Comparison of ENCODE assay signal across 28 cellular contexts in the genomic region with DNA sequence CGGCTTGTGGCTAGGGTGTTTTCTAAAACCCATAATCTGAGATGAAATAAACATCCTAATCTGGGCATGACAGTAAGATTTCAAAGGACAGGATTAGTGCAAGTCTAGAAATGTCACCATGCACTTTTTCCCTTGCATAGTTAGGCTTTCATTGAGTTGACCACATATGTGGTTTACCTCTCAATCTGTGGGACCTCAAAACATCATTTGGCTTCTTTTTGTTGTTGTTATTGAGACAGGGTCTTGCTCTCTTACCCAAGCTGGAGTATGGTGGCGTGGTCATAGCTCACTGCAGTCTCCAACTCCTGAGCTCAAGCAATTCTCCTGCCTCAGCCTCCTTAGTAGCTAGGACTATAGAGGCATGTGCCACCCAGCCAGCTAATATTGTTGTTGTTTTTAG.
"Had no signal": no experiment of that assay in that cellular context is flagged by ENCODE, and none has a peak within 500 bp of the region (broad histone marks: within the 10 kb centered on the region; RNA-seq: fewer than 3 reads in every experiment).

No MANE protein-coding gene starts in this region.

- H3K9me3 ChIP-seq: ovary, psoas muscle, right lobe of liver, sigmoid colon, thoracic aorta, thyroid gland had no signal

- H3K4me3 ChIP-seq: neural progenitor cell, ovary, psoas muscle, right lobe of liver, sigmoid colon, stomach, thoracic aorta, thyroid gland, tibial nerve, upper lobe of left lung, vagina had no signal

- ATAC-seq: psoas muscle; right cardiac atrium; right lobe of liver; stimulated activated effector memory CD8-positive, alpha-beta T cell treated with anti-CD3 and anti-CD28 coated beads, Interleukin-12 subunit alpha, Interleukin-12 subunit beta, amount 100 ng/mL, for 72 hours; stimulated activated naive B cell treated with anti-CD40 and anti-IgM and Interleukin-4, amounts not matched to agents 10 μg/mL and 1 μg/mL and 100 μg/mL, for 72 hours had no signal

- DNase-seq: occipital lobe; ovary; posterior cingulate gyrus; psoas muscle; right cardiac atrium; right lobe of liver; sigmoid colon; small intestine; stimulated activated CD4-positive, alpha-beta T cell treated with anti-CD3 and anti-CD28 coated beads, Interleukin-15, amount 100 ng/mL, for 24 hours; stimulated activated CD4-positive, alpha-beta T cell treated with anti-CD3 and anti-CD28 coated beads, Interleukin-2, amount 100 ng/mL, for 24 hours; stimulated activated CD4-positive, alpha-beta T cell treated with anti-CD3 and anti-CD28 coated beads, Interleukin-2, amount 100 ng/mL, for 48 hours; stimulated activated CD4-positive, alpha-beta T cell treated with anti-CD3 and anti-CD28 coated beads, Interleukin-4, amount 100 ng/mL, for 24 hours; stimulated activated naive B cell treated with anti-CD40 and anti-IgM and Interleukin-4, amounts not matched to agents 10 μg/mL and 1 μg/mL and 100 μg/mL, for 72 hours; stimulated activated naive CD4-positive, alpha-beta T cell treated with Interleukin-2 at 50 U/mL for 16 hours; stomach; thyroid gland; trophoblast cell; upper lobe of left lung had no signal

- H3K4me2 ChIP-seq: neural progenitor cell had no signal

- H3K27ac Mint-ChIP-seq: nephron; neural progenitor cell; progenitor cell of endocrine pancreas; stimulated activated effector memory CD8-positive, alpha-beta T cell treated with anti-CD3 and anti-CD28 coated beads, Interleukin-12 subunit alpha, Interleukin-12 subunit beta, amount 100 ng/mL, for 72 hours; stimulated activated naive B cell treated with anti-CD40 and anti-IgM and Interleukin-4, amounts not matched to agents 10 μg/mL and 1 μg/mL and 100 μg/mL, for 72 hours; stimulated activated naive CD8-positive, alpha-beta T cell treated with anti-CD3 and anti-CD28 coated beads, Interleukin-15, Interleukin-2, amounts not matched to agents 100 ng/mL and 50 ng/mL, for 24 hours had no signal

- H3K27me3 Mint-ChIP-seq: progenitor cell of endocrine pancreas; stimulated activated naive B cell treated with anti-CD40 and anti-IgM and Interleukin-4, amounts not matched to agents 10 μg/mL and 1 μg/mL and 100 μg/mL, for 72 hours; stimulated activated naive CD8-positive, alpha-beta T cell treated with anti-CD3 and anti-CD28 coated beads, Interleukin-15, Interleukin-2, amounts not matched to agents 100 ng/mL and 50 ng/mL, for 24 hours had no signal

- H3K4me1 ChIP-seq: neural progenitor cell, parathyroid adenoma, psoas muscle, right lobe of liver, sigmoid colon, stomach, thyroid gland, tibial nerve, upper lobe of left lung, vagina had no signal

- H3K4me3 Mint-ChIP-seq: nephron; neural progenitor cell; stimulated activated effector memory CD8-positive, alpha-beta T cell treated with anti-CD3 and anti-CD28 coated beads, Interleukin-12 subunit alpha, Interleukin-12 subunit beta, amount 100 ng/mL, for 72 hours; stimulated activated naive B cell treated with anti-CD40 and anti-IgM and Interleukin-4, amounts not matched to agents 10 μg/mL and 1 μg/mL and 100 μg/mL, for 72 hours; stimulated activated naive CD8-positive, alpha-beta T cell treated with anti-CD3 and anti-CD28 coated beads, Interleukin-15, Interleukin-2, amounts not matched to agents 100 ng/mL and 50 ng/mL, for 24 hours had no signal

- H3K4me1 Mint-ChIP-seq: nephron; neural progenitor cell; stimulated activated effector memory CD8-positive, alpha-beta T cell treated with anti-CD3 and anti-CD28 coated beads, Interleukin-12 subunit alpha, Interleukin-12 subunit beta, amount 100 ng/mL, for 72 hours; stimulated activated naive B cell treated with anti-CD40 and anti-IgM and Interleukin-4, amounts not matched to agents 10 μg/mL and 1 μg/mL and 100 μg/mL, for 72 hours had no signal

- H3K36me3 Mint-ChIP-seq: stimulated activated effector memory CD8-positive, alpha-beta T cell treated with anti-CD3 and anti-CD28 coated beads, Interleukin-12 subunit alpha, Interleukin-12 subunit beta, amount 100 ng/mL, for 72 hours; stimulated activated naive B cell treated with anti-CD40 and anti-IgM and Interleukin-4, amounts not matched to agents 10 μg/mL and 1 μg/mL and 100 μg/mL, for 72 hours had no signal

- H3K27ac ChIP-seq: neural progenitor cell, ovary, parathyroid adenoma, psoas muscle, right lobe of liver, sigmoid colon, stomach, thoracic aorta, thyroid gland, tibial nerve, upper lobe of left lung, vagina had no signal

- H3K9me3 Mint-ChIP-seq: stimulated activated naive CD8-positive, alpha-beta T cell treated with anti-CD3 and anti-CD28 coated beads, Interleukin-15, Interleukin-2, amounts not matched to agents 100 ng/mL and 50 ng/mL, for 24 hours had no signal

- FAIRE-seq: small intestine, urothelium cell line had no signal
